14 cellular contexts compared by ENCODE assay signal in genomic region chr22:44153705-44154104, GRCh38. TPM values are rescaled to one million over a fixed set of nuclear protein-coding genes. Genes with fewer than 3 reads are reported as not detected.
DNase-seq lines count a peak whose midpoint lies in the region; ATAC-seq, FAIRE-seq and TF ChIP-seq lines count a peak whose summit lies in the region.
"Had no signal": no experiment of that assay in that cellular context is flagged by ENCODE, and none has a peak within 500 bp of the region (broad histone marks: within the 10 kb centered on the region; RNA-seq: fewer than 3 reads in every experiment).

No MANE protein-coding gene starts in this region.

- peaks cover 51 to 52% of the 10 kb centered on the region in 2 donors for H3K36me3 Mint-ChIP-seq in CD14-positive monocyte

- no peak overlapping the region for H3K27ac Mint-ChIP-seq in CD14-positive monocyte
- H3K27ac Mint-ChIP-seq: CD4-positive, alpha-beta T cell had no signal

- FAIRE-seq in GM12892 (lab: Jason Lieb, UNC): no peak
- FAIRE-seq: H54 had no signal

- no peak overlapping the region for H3K4me3 Mint-ChIP-seq in CD14-positive monocyte
- H3K4me3 Mint-ChIP-seq: CD4-positive, alpha-beta T cell had no signal

- peaks cover 0 to 2% (median 1%) of the 10 kb centered on the region in 3 donors for H3K27me3 Mint-ChIP-seq in CD14-positive monocyte (ENCODE audit: low read depth in 3 of 3)
- H3K27me3 Mint-ChIP-seq: CD4-positive, alpha-beta T cell had no signal

- peaks cover 0 to 2% (median 0%) of the 10 kb centered on the region in 7 donors for H3K9me3 Mint-ChIP-seq in CD14-positive monocyte
- H3K9me3 Mint-ChIP-seq: CD4-positive, alpha-beta T cell had no signal

- no peak for TF ChIP-seq CTCF in CD14-positive monocyte (IDR thresholded peaks at IDR 0.05)

- TF ChIP-seq POLR2A in GM12892 (IDR thresholded peaks at IDR 0.05; ENCODE audit: low read depth, low read length): no peak

- DNase-seq in NCI-H2171 treated with DMSO at 0.1 percent for 48 hours (lab: John Stamatoyannopoulos, UW): peak; percentile 11
- DNase-seq in NCI-H2171 (lab: John Stamatoyannopoulos, UW): no peak
- DNase-seq in NCI-H2227 treated with DMSO at 0.1 percent for 48 hours (lab: John Stamatoyannopoulos, UW): peak; percentile 12
- peak; percentile 73 for DNase-seq in left kidney (ENCODE audit: low read depth, low spot score)
- peak; percentile 61 for DNase-seq in retina
- no peak for DNase-seq in GM12892 (ENCODE audit: insufficient read length)
- no peak for DNase-seq in CD14-positive monocyte (ENCODE audit: low spot score)
- DNase-seq: Calu3; CD4-positive, alpha-beta T cell; DMS 273 treated with DMSO at 0.1 percent for 48 hours had no signal

- no peak for ATAC-seq in HG02642 (IDR thresholded peaks at IDR 0.05; ENCODE audit: poor library complexity, unreplicated experiment)
- ATAC-seq: HCT116 had no signal

- no peaks in the 10 kb centered on the region for H3K4me1 Mint-ChIP-seq in CD14-positive monocyte

- intact Hi-C loops in CD14-positive monocyte (cut with micrococcal nuclease): no loop called here

RNA-seq across cellular contexts. Expression of gene PARVG, which starts 27.0 kb away (rescaled TPM):
- 44.4 TPM for polyA plus RNA-seq in GM12892 (2012; ENCODE audit: missing spikeins)
- 100 to 1,000 TPM; 169 to 190 TPM for polyA plus RNA-seq in CD14-positive monocyte
- polyA plus RNA-seq: BJ had no signal

Comparison
In these comparisons a context has a peak if more than half of its experiments do, and no peak if none do; other contexts are left out.
1. DNase-seq: peak in NCI-H2171 treated with DMSO at 0.1 percent for 48 hours (single experiment), NCI-H2227 treated with DMSO at 0.1 percent for 48 hours (single experiment), left kidney (single experiment) and retina (single experiment); none in NCI-H2171 (single experiment), GM12892 (single experiment) and CD14-positive monocyte (single experiment).